20 cellular contexts compared by ENCODE assay signal in genomic region chr17:80330276-80330675, GRCh38.
DNase-seq lines count a peak whose midpoint lies in the region; ATAC-seq lines count a peak whose summit lies in the region.
"Had no signal": no experiment of that assay in that cellular context is flagged by ENCODE, and none has a peak within 500 bp of the region (broad histone marks: within the 10 kb centered on the region; RNA-seq: fewer than 3 reads in every experiment).

No MANE protein-coding gene starts in this region.

- CTCF ChIA-PET in activated naive CD4-positive, alpha-beta T cell treated with anti-CD3 and anti-CD28 coated beads, Interleukin-2, amount 10 ng/mL, durations not matched to agents 7 days and 5 days (lab: Charles Lee), result no interaction called here

- H3K27ac Mint-ChIP-seq in T-helper 1 cell treated with Interleukin-12 subunit alpha and Interleukin-12 subunit beta and Interleukin-4 antibody, amounts not matched to agents 30 μg/mL and 1 μg/mL, for 36 hours, result peak overlapping the region; percentile 68
- H3K27ac Mint-ChIP-seq in activated naive CD4-positive, alpha-beta T cell treated with anti-CD3 and anti-CD28 coated beads, Interleukin-2, amount 50 U/mL, for 24 hours, result peak overlapping the region; percentile 63
- H3K27ac Mint-ChIP-seq in activated naive CD4-positive, alpha-beta T cell treated with anti-CD3 and anti-CD28 coated beads, Interleukin-2, amount 10 ng/mL, durations not matched to agents 7 days and 5 days, result no peak overlapping the region
- H3K27ac Mint-ChIP-seq in activated naive CD8-positive, alpha-beta T cell treated with anti-CD3 and anti-CD28 coated beads, Interleukin-2, amount 50 U/mL, for 24 hours, result peak overlapping the region; percentile 4
- H3K27ac Mint-ChIP-seq in stimulated activated effector memory CD8-positive, alpha-beta T cell treated with anti-CD3 and anti-CD28 coated beads, Interleukin-12 subunit alpha, Interleukin-12 subunit beta, amount 100 ng/mL, for 72 hours, result peak overlapping the region; percentile 82
- H3K27ac Mint-ChIP-seq: HFFc6 had no signal

- H3K36me3 Mint-ChIP-seq in T-helper 1 cell treated with Interleukin-12 subunit alpha and Interleukin-12 subunit beta and Interleukin-4 antibody, amounts not matched to agents 30 μg/mL and 1 μg/mL, for 36 hours (ENCODE audit: low read depth), result peaks cover 83% of the 10 kb centered on the region
- peaks cover 25% of the 10 kb centered on the region for H3K36me3 Mint-ChIP-seq in activated naive CD4-positive, alpha-beta T cell treated with anti-CD3 and anti-CD28 coated beads, Interleukin-2, amount 50 U/mL, for 24 hours
- peaks cover 80% of the 10 kb centered on the region for H3K36me3 Mint-ChIP-seq in activated naive CD4-positive, alpha-beta T cell treated with anti-CD3 and anti-CD28 coated beads, Interleukin-2, amount 10 ng/mL, durations not matched to agents 7 days and 5 days
- H3K36me3 Mint-ChIP-seq in activated naive CD8-positive, alpha-beta T cell treated with anti-CD3 and anti-CD28 coated beads, Interleukin-2, amount 50 U/mL, for 24 hours (ENCODE audit: low read depth), result peaks cover 59% of the 10 kb centered on the region
- H3K36me3 Mint-ChIP-seq in stimulated activated effector memory CD8-positive, alpha-beta T cell treated with anti-CD3 and anti-CD28 coated beads, Interleukin-12 subunit alpha, Interleukin-12 subunit beta, amount 100 ng/mL, for 72 hours, result peaks cover 100% of the 10 kb centered on the region

- no peaks in the 10 kb centered on the region for H3K27me3 Mint-ChIP-seq in T-helper 1 cell treated with Interleukin-12 subunit alpha and Interleukin-12 subunit beta and Interleukin-4 antibody, amounts not matched to agents 30 μg/mL and 1 μg/mL, for 36 hours (ENCODE audit: low read depth)
- no peaks in the 10 kb centered on the region for H3K27me3 Mint-ChIP-seq in activated naive CD4-positive, alpha-beta T cell treated with anti-CD3 and anti-CD28 coated beads, Interleukin-2, amount 50 U/mL, for 24 hours
- H3K27me3 Mint-ChIP-seq in activated naive CD4-positive, alpha-beta T cell treated with anti-CD3 and anti-CD28 coated beads, Interleukin-2, amount 10 ng/mL, durations not matched to agents 7 days and 5 days, result no peaks in the 10 kb centered on the region
- no peaks in the 10 kb centered on the region for H3K27me3 Mint-ChIP-seq in activated naive CD8-positive, alpha-beta T cell treated with anti-CD3 and anti-CD28 coated beads, Interleukin-2, amount 50 U/mL, for 24 hours

- no peaks in the 10 kb centered on the region for H3K9me3 Mint-ChIP-seq in T-helper 1 cell treated with Interleukin-12 subunit alpha and Interleukin-12 subunit beta and Interleukin-4 antibody, amounts not matched to agents 30 μg/mL and 1 μg/mL, for 36 hours
- no peaks in the 10 kb centered on the region for H3K9me3 Mint-ChIP-seq in activated naive CD4-positive, alpha-beta T cell treated with anti-CD3 and anti-CD28 coated beads, Interleukin-2, amount 50 U/mL, for 24 hours
- no peaks in the 10 kb centered on the region for H3K9me3 Mint-ChIP-seq in activated naive CD4-positive, alpha-beta T cell treated with anti-CD3 and anti-CD28 coated beads, Interleukin-2, amount 10 ng/mL, durations not matched to agents 7 days and 5 days
- H3K9me3 Mint-ChIP-seq in activated naive CD8-positive, alpha-beta T cell treated with anti-CD3 and anti-CD28 coated beads, Interleukin-2, amount 50 U/mL, for 24 hours, result no peaks in the 10 kb centered on the region
- H3K9me3 Mint-ChIP-seq in stimulated activated effector memory CD8-positive, alpha-beta T cell treated with anti-CD3 and anti-CD28 coated beads, Interleukin-12 subunit alpha, Interleukin-12 subunit beta, amount 100 ng/mL, for 72 hours, result no peaks in the 10 kb centered on the region
- H3K9me3 Mint-ChIP-seq: CD14-positive monocyte, HFFc6 had no signal

- DNase-seq in T-helper 1 cell (no peak), NCI-H1048 (lab: John Stamatoyannopoulos, UW) (no peak), NCI-H128 (lab: John Stamatoyannopoulos, UW; ENCODE audit: unreplicated experiment) (no peak)
- no peak for DNase-seq in activated naive CD4-positive, alpha-beta T cell treated with anti-CD3 and anti-CD28 coated beads, Interleukin-2, amount 10 ng/mL, durations not matched to agents 7 days and 5 days
- DNase-seq in activated naive CD8-positive, alpha-beta T cell treated with anti-CD3 and anti-CD28 coated beads, Interleukin-2, amount 50 U/mL, for 24 hours, result no peak
- DNase-seq in stimulated activated effector memory CD8-positive, alpha-beta T cell treated with anti-CD3 and anti-CD28 coated beads, Interleukin-12 subunit alpha, Interleukin-12 subunit beta, amount 100 ng/mL, for 72 hours (ENCODE audit: low spot score in 2 of 2), result no peak
- DNase-seq: DMS 273 treated with DMSO at 0.1 percent for 48 hours; DND-41; H7; HFFc6; NCI-H1105 treated with DMSO at 0.1 percent for 48 hours; NCI-H187; NCI-H2107; NCI-H510A; NCI-H748 treated with DMSO at 0.1 percent for 48 hours; NK-92 treated with Interleukin-12 subunit alpha and Interleukin-12 subunit beta, amount 100 ng/mL, for 24 hours had no signal

- peaks cover 44% of the 10 kb centered on the region for H3K4me1 Mint-ChIP-seq in T-helper 1 cell treated with Interleukin-12 subunit alpha and Interleukin-12 subunit beta and Interleukin-4 antibody, amounts not matched to agents 30 μg/mL and 1 μg/mL, for 36 hours (ENCODE audit: low read depth)
- no peaks in the 10 kb centered on the region for H3K4me1 Mint-ChIP-seq in activated naive CD4-positive, alpha-beta T cell treated with anti-CD3 and anti-CD28 coated beads, Interleukin-2, amount 50 U/mL, for 24 hours
- peaks cover 18% of the 10 kb centered on the region for H3K4me1 Mint-ChIP-seq in activated naive CD4-positive, alpha-beta T cell treated with anti-CD3 and anti-CD28 coated beads, Interleukin-2, amount 10 ng/mL, durations not matched to agents 7 days and 5 days
- H3K4me1 Mint-ChIP-seq in activated naive CD8-positive, alpha-beta T cell treated with anti-CD3 and anti-CD28 coated beads, Interleukin-2, amount 50 U/mL, for 24 hours, result peaks cover 3% of the 10 kb centered on the region
- H3K4me1 Mint-ChIP-seq in stimulated activated effector memory CD8-positive, alpha-beta T cell treated with anti-CD3 and anti-CD28 coated beads, Interleukin-12 subunit alpha, Interleukin-12 subunit beta, amount 100 ng/mL, for 72 hours, result peaks cover 34% of the 10 kb centered on the region

- no peak for ATAC-seq in activated naive CD8-positive, alpha-beta T cell treated with anti-CD3 and anti-CD28 coated beads, Interleukin-2, amount 50 U/mL, for 24 hours
- ATAC-seq in stimulated activated effector memory CD8-positive, alpha-beta T cell treated with anti-CD3 and anti-CD28 coated beads, Interleukin-12 subunit alpha, Interleukin-12 subunit beta, amount 100 ng/mL, for 72 hours, result no peak
- ATAC-seq: K562 had no signal

- no peak overlapping the region for H3K4me3 Mint-ChIP-seq in T-helper 1 cell treated with Interleukin-12 subunit alpha and Interleukin-12 subunit beta and Interleukin-4 antibody, amounts not matched to agents 30 μg/mL and 1 μg/mL, for 36 hours
- H3K4me3 Mint-ChIP-seq in activated naive CD4-positive, alpha-beta T cell treated with anti-CD3 and anti-CD28 coated beads, Interleukin-2, amount 50 U/mL, for 24 hours, result no peak overlapping the region
- no peak overlapping the region for H3K4me3 Mint-ChIP-seq in activated naive CD4-positive, alpha-beta T cell treated with anti-CD3 and anti-CD28 coated beads, Interleukin-2, amount 10 ng/mL, durations not matched to agents 7 days and 5 days
- H3K4me3 Mint-ChIP-seq in activated naive CD8-positive, alpha-beta T cell treated with anti-CD3 and anti-CD28 coated beads, Interleukin-2, amount 50 U/mL, for 24 hours, result no peak overlapping the region
- no peak overlapping the region for H3K4me3 Mint-ChIP-seq in stimulated activated effector memory CD8-positive, alpha-beta T cell treated with anti-CD3 and anti-CD28 coated beads, Interleukin-12 subunit alpha, Interleukin-12 subunit beta, amount 100 ng/mL, for 72 hours
- H3K4me3 Mint-ChIP-seq: CD14-positive monocyte, HFFc6 had no signal
